13 cellular contexts compared by ENCODE assay signal in the genomic region with DNA sequence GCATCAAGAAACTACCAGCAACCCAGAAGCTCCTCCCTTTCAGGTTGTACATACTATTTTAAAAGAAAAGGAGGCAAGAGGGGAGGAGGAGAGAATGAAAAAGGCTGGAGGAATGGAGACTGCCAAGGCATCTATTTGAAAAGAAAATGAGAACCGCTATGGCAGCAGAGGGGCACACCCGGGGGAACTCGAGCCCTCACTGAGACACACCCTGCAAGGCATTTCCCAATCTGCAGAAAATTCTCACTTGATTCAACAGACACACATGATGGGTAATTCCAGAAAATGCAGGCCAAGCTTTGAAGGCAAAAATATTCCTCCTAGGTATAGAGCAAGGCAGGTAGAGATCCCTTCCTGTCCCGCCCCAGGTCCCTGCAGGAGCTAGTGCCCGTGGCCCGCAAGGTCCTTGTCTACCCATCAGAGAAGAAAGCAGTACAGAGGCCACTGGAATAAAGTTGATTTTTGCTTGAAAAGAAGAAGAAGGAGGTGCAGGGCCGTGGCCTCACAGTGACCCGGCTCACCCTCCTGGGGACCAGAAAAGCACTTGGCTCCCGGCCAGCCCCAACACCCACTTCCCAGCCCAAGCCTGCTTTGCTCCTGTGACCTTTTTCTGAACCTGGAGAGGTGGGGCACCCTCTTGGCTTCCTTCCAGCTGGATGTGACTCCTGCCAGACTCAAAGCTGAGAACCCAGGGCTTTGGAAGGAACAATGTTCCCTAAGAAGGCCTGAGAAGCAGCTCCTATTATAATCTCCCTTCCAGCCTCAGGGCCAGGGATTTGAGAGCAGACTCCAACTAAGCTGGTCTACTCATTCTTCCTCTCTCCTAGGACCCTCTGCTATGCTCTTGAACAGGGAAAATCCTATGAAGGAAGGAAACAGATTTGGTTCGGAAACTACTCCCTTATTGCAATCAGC. TPM values are rescaled to one million over a fixed set of nuclear protein-coding genes. Genes with fewer than 3 reads are reported as not detected.
DNase-seq lines count a peak whose midpoint lies in the region; ATAC-seq and TF ChIP-seq lines count a peak whose summit lies in the region.
"Had no signal": no experiment of that assay in that cellular context is flagged by ENCODE, and none has a peak within 500 bp of the region (broad histone marks: within the 10 kb centered on the region; RNA-seq: fewer than 3 reads in every experiment).

No MANE protein-coding gene starts in this region.

- intact Hi-C loops in heart right ventricle (cut with DNase I): no loop called here

- peaks cover 0 to 17% (median 6%) of the 10 kb centered on the region in 11 donors for H3K9me3 ChIP-seq in heart right ventricle

- no peaks in the 10 kb centered on the region for H3K27me3 ChIP-seq in heart right ventricle

- peaks cover 0 to 32% (median 12%) of the 10 kb centered on the region in 9 donors for H3K4me1 ChIP-seq in heart right ventricle

- WGBS in heart right ventricle, 2 donors: 56 to 59% methylated on average over 10 of the region's 10 CpGs

- peak overlapping the region in 4 of 10 donors; percentile 4 to 49 (median 27) for H3K27ac ChIP-seq in heart right ventricle

- peaks cover 4% of the 10 kb centered on the region for H3K9me3 Mint-ChIP-seq in activated naive CD8-positive, alpha-beta T cell treated with anti-CD3 and anti-CD28 coated beads for 36 hours
- no peaks in the 10 kb centered on the region for H3K9me3 Mint-ChIP-seq in activated naive CD8-positive, alpha-beta T cell treated with anti-CD3 and anti-CD28 coated beads, Interleukin-2, amount 50 U/mL, for 24 hours
- H3K9me3 Mint-ChIP-seq: nephron progenitor cell had no signal

- no peaks in the 10 kb centered on the region for H3K36me3 ChIP-seq in heart right ventricle

- no peak overlapping the region for H3K4me3 ChIP-seq in heart right ventricle

- no peaks in the 10 kb centered on the region for H3K27me3 Mint-ChIP-seq in activated naive CD8-positive, alpha-beta T cell treated with anti-CD3 and anti-CD28 coated beads for 36 hours
- no peaks in the 10 kb centered on the region for H3K27me3 Mint-ChIP-seq in activated naive CD8-positive, alpha-beta T cell treated with anti-CD3 and anti-CD28 coated beads, Interleukin-2, amount 50 U/mL, for 24 hours

- TF ChIP-seq CTCF in heart right ventricle (IDR thresholded peaks at IDR 0.05): no peak

- peaks cover 26% of the 10 kb centered on the region for H3K4me1 Mint-ChIP-seq in activated naive CD8-positive, alpha-beta T cell treated with anti-CD3 and anti-CD28 coated beads for 36 hours
- H3K4me1 Mint-ChIP-seq in activated naive CD8-positive, alpha-beta T cell treated with anti-CD3 and anti-CD28 coated beads, Interleukin-2, amount 50 U/mL, for 24 hours: peaks cover 25% of the 10 kb centered on the region

- no peak for DNase-seq in activated naive CD8-positive, alpha-beta T cell treated with anti-CD3 and anti-CD28 coated beads for 36 hours
- DNase-seq in activated naive CD8-positive, alpha-beta T cell treated with anti-CD3 and anti-CD28 coated beads, Interleukin-2, amount 50 U/mL, for 24 hours: no peak
- DNase-seq in RPMI7951 (ENCODE audit: low read depth) (peak; percentile 23), heart right ventricle (peak; percentile 67 to 70), ureter (ENCODE audit: low spot score) (peak; percentile 64), hypothalamus (lab: John Stamatoyannopoulos, UW) (no peak)
- DNase-seq in activated effector memory CD4-positive, alpha-beta T cell treated with Interleukin-2 at 50 U/mL for 16 hours: no peak
- DNase-seq: activated CD4-positive, CD25-positive, alpha-beta regulatory T cell; H7; NCI-H526 treated with DMSO at 0.1 percent for 48 hours; nephron progenitor cell; stimulated activated CD4-positive, alpha-beta T cell treated with anti-CD3 and anti-CD28 coated beads, Interleukin-4, amount 100 ng/mL, for 1 hour had no signal

- H3K27ac Mint-ChIP-seq in activated naive CD8-positive, alpha-beta T cell treated with anti-CD3 and anti-CD28 coated beads for 36 hours: peak overlapping the region; percentile 17
- H3K27ac Mint-ChIP-seq in activated naive CD8-positive, alpha-beta T cell treated with anti-CD3 and anti-CD28 coated beads, Interleukin-2, amount 50 U/mL, for 24 hours: no peak overlapping the region
- H3K27ac Mint-ChIP-seq: nephron progenitor cell had no signal

- H3K36me3 Mint-ChIP-seq in activated naive CD8-positive, alpha-beta T cell treated with anti-CD3 and anti-CD28 coated beads for 36 hours: peaks cover 6% of the 10 kb centered on the region
- no peaks in the 10 kb centered on the region for H3K36me3 Mint-ChIP-seq in activated naive CD8-positive, alpha-beta T cell treated with anti-CD3 and anti-CD28 coated beads, Interleukin-2, amount 50 U/mL, for 24 hours (ENCODE audit: low read depth)

- no peak overlapping the region for H3K4me3 Mint-ChIP-seq in activated naive CD8-positive, alpha-beta T cell treated with anti-CD3 and anti-CD28 coated beads for 36 hours
- no peak overlapping the region for H3K4me3 Mint-ChIP-seq in activated naive CD8-positive, alpha-beta T cell treated with anti-CD3 and anti-CD28 coated beads, Interleukin-2, amount 50 U/mL, for 24 hours
- H3K4me3 Mint-ChIP-seq: nephron progenitor cell had no signal

- no peak for ATAC-seq in activated naive CD8-positive, alpha-beta T cell treated with anti-CD3 and anti-CD28 coated beads, Interleukin-2, amount 50 U/mL, for 24 hours
- ATAC-seq in heart right ventricle (peak; percentile 53 to 89 (median 84)), GM18861 (IDR thresholded peaks at IDR 0.05; ENCODE audit: unreplicated experiment) (no peak)

RNA-seq across cellular contexts. Expression of a gene that starts 6.2 kb away (rescaled TPM):
- total RNA-seq in activated naive CD8-positive, alpha-beta T cell treated with anti-CD3 and anti-CD28 coated beads for 36 hours: 10 to 100 TPM; 26.3 to 28.8 TPM
- total RNA-seq in RPMI7951 (2014; rRNA removed; shearing (Covaris generic)): 2.0 and 3.2 TPM in 2 replicates
- total RNA-seq in heart right ventricle: 1 to 10 TPM; 1.2 to 6.8 (median 2.0) TPM
- polyA plus RNA-seq in heart right ventricle: under 1 TPM; 0.16 to 0.22 TPM
- 5.3 TPM for total RNA-seq in ureter

Comparison
In these comparisons a context has a peak if more than half of its experiments do, and no peak if none do; other contexts are left out.
1. DNase-seq: peak in RPMI7951 (single experiment), heart right ventricle (2 of 2) and ureter (single experiment); none in activated naive CD8-positive, alpha-beta T cell treated with anti-CD3 and anti-CD28 coated beads for 36 hours (single experiment), activated naive CD8-positive, alpha-beta T cell treated with anti-CD3 and anti-CD28 coated beads, Interleukin-2, amount 50 U/mL, for 24 hours (single experiment), activated effector memory CD4-positive, alpha-beta T cell treated with Interleukin-2 at 50 U/mL for 16 hours (single experiment) and hypothalamus (0 of 51).
2. ATAC-seq: peak in heart right ventricle (8 of 8); none in activated naive CD8-positive, alpha-beta T cell treated with anti-CD3 and anti-CD28 coated beads, Interleukin-2, amount 50 U/mL, for 24 hours (single experiment) and GM18861 (single experiment).